In genomic region chr6:154509421-154510143, GRCh38 we compare ENCODE assay signal across 8 cellular contexts. TPM values are rescaled to one million over a fixed set of nuclear protein-coding genes. Genes with fewer than 3 reads are reported as not detected.
A peak's percentile ranks its signal among the peaks of the same experiment; 100 is the strongest.
DNase-seq lines count a peak whose midpoint lies in the region; ATAC-seq and TF ChIP-seq lines count a peak whose summit lies in the region.

No MANE protein-coding gene starts in this region.

- H3K36me3 ChIP-seq in mesodermal cell (ENCODE audit: control insufficient read depth, insufficient read depth, low read length), result peaks cover 3% of the 10 kb centered on the region

- H3K4me3 ChIP-seq in dorsolateral prefrontal cortex (peak overlapping the region; percentile 40 to 93 (median 82)), mesodermal cell (ENCODE audit: extremely low read depth, insufficient read depth, low read length, poor library complexity, severe bottlenecking) (peak overlapping the region; percentile 67)

- intact Hi-C loops in dorsolateral prefrontal cortex (cut with DNase I), result loop anchor here (5.0 to 10.0 kb wide), 4 partner anchors 165 to 355 kb away; partner anchors contain the start of gene SCAF8 (in 1 of the 2)

- H3K27me3 ChIP-seq in dorsolateral prefrontal cortex, result no peaks in the 10 kb centered on the region

- peak; percentile 21 for ATAC-seq in HG02759 (IDR thresholded peaks at IDR 0.05; ENCODE audit: unreplicated experiment)

- WGBS in mesodermal cell (ENCODE audit: insufficient coverage in 2 of 2), 2 experiments, result 0% methylated on average over 43 to 47 of the region's 55 CpGs

- peaks cover 4% of the 10 kb centered on the region for H3K4me1 ChIP-seq in mesodermal cell (ENCODE audit: control insufficient read depth, insufficient read depth, low read length, poor library complexity, severe bottlenecking)

- DNase-seq in NCI-H82 (lab: John Stamatoyannopoulos, UW) (peak; percentile 38), NCI-H82 treated with DMSO at 0.1 percent for 48 hours (lab: John Stamatoyannopoulos, UW; ENCODE audit: unreplicated experiment) (no peak), OCI-M1 (lab: John Stamatoyannopoulos, UW) (peak; percentile 56), dorsolateral prefrontal cortex (peak in 3 of 10 donors; percentile 11 to 58 (median 33)), ureter (ENCODE audit: low spot score) (peak; percentile 50)
- no peak for DNase-seq in central memory CD4-positive, alpha-beta T cell

- TF ChIP-seq CTCF in dorsolateral prefrontal cortex (IDR thresholded peaks at IDR 0.05 in 54 of 56, conservative IDR thresholded peaks at IDR 0.05 in 2 of 56; ENCODE audit: low read depth in 1 of 56, partially characterized antibody in 56 of 56), result peak in 2 of 56 donors; percentile 3 to 6

- H3K27ac ChIP-seq in dorsolateral prefrontal cortex, result peak overlapping the region; percentile 69 to 96 (median 90)
- H3K27ac ChIP-seq in mesodermal cell (ENCODE audit: low read depth, low read length, severe bottlenecking), result peak overlapping the region; percentile 77

- no peaks in the 10 kb centered on the region for H3K9me3 ChIP-seq in mesodermal cell (ENCODE audit: control insufficient read depth, low read length)

RNA-seq across cellular contexts. Expression of gene CNKSR3, which starts 0.9 kb away (rescaled TPM):
- total RNA-seq in dorsolateral prefrontal cortex, result 10 to 100 TPM in 102 of 120 experiments, 1 to 10 TPM in 18; 7.3 to 35.6 (median 15.0) TPM
- 7.8 TPM for polyA plus RNA-seq in mesodermal cell (2013, experiment 1 of 2)
- 7.5 TPM for polyA plus RNA-seq in mesodermal cell (2013, experiment 2 of 2)
- total RNA-seq in ureter, result 22.1 TPM

Comparison
In these comparisons a context has a peak if more than half of its experiments do, and no peak if none do; other contexts are left out.
1. DNase-seq: peak in NCI-H82 (single experiment), OCI-M1 (single experiment) and ureter (single experiment); none in NCI-H82 treated with DMSO at 0.1 percent for 48 hours (single experiment) and central memory CD4-positive, alpha-beta T cell (single experiment).